In genomic region chr4:105786748-105787147, GRCh38 we compare ENCODE assay signal across 1 cellular context.
TF ChIP-seq lines count a peak whose summit lies in the region.

No MANE protein-coding gene starts in this region.

TF ChIP-seq in K562, 482 proteins besides CTCF, POLR2A, EP300 and RAD21 (continued from another document):
- no peak for TF ChIP-seq STAT6 (CRISPR knock-in tag; IDR thresholded peaks at IDR 0.05)
